7 cellular contexts compared by ENCODE assay signal in genomic region chr11:115173136-115173535, GRCh38.
"Had no signal": no experiment of that assay in that cellular context is flagged by ENCODE, and none has a peak within 500 bp of the region (broad histone marks: within the 10 kb centered on the region; RNA-seq: fewer than 3 reads in every experiment).

No MANE protein-coding gene starts in this region.

- H3K27ac ChIP-seq: HL-60 had no signal

- ATAC-seq: GM23338, HCT116 had no signal

- H3K4me1 ChIP-seq: HAP-1 had no signal

- H3K9me3 ChIP-seq: HAP-1 had no signal

- H3K4me3 ChIP-seq: GM23338, HAP-1 had no signal

- H3K4me2 ChIP-seq: GM23338 had no signal

- H2AFZ ChIP-seq: GM23338 had no signal

- H3K36me3 ChIP-seq: HAP-1 had no signal

- DNase-seq: H7, HFFc6, KBM-7 had no signal
